34 cellular contexts compared by ENCODE assay signal in the genomic region with DNA sequence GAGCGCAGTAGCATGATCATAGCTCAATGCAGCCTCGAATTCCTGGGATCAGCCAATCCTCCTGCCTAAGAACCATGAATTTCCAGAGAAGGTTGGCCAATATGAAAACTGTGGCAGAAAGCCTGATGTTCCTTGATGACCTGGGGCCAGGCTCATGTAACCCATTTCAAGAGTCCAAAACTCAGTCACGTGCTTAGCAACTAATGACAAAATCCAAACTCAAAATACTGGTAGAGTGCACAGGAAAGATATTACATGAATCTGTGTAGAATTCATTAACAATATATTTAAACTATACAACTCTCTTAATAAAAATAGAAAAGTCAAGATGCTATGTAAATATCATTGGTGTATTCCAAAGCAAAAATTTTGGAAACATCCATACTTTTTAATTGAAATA.
"Had no signal": no experiment of that assay in that cellular context is flagged by ENCODE, and none has a peak within 500 bp of the region (broad histone marks: within the 10 kb centered on the region; RNA-seq: fewer than 3 reads in every experiment).

No MANE protein-coding gene starts in this region.

- H3K36me3 ChIP-seq: adrenal gland, ascending aorta, brain microvascular endothelial cell, breast epithelium, cardiac muscle cell had no signal

- H3K4me3 ChIP-seq: adrenal gland, ascending aorta, body of pancreas, breast epithelium, cardiac muscle cell had no signal

- DNase-seq: activated effector memory CD4-positive, alpha-beta T cell treated with anti-CD3 and anti-CD28 coated beads, Interleukin-2, amount 50 U/mL, for 16 hours; activated effector memory CD4-positive, alpha-beta T cell treated with Interleukin-2 at 50 U/mL for 16 hours; activated gamma-delta T cell; activated gamma-delta T cell treated with Interleukin-2 at 50 U/mL for 16 hours; activated naive CD4-positive, alpha-beta T cell; activated naive CD4-positive, alpha-beta T cell treated with anti-CD3 and anti-CD28 coated beads for 36 hours; activated naive CD4-positive, alpha-beta T cell treated with anti-CD3 and anti-CD28 coated beads, Interleukin-2, amount 10 ng/mL, durations not matched to agents 7 days and 5 days; activated naive CD4-positive, alpha-beta T cell treated with anti-CD3 and anti-CD28 coated beads, Interleukin-2, amount 50 U/mL, for 16 hours; activated naive CD4-positive, alpha-beta T cell treated with Interleukin-2 at 50 U/mL for 16 hours; activated naive CD8-positive, alpha-beta T cell treated with anti-CD3 and anti-CD28 coated beads for 36 hours; activated naive CD8-positive, alpha-beta T cell treated with anti-CD3 and anti-CD28 coated beads, Interleukin-2, amount 10 ng/mL, durations not matched to agents 7 days and 5 days; activated naive CD8-positive, alpha-beta T cell treated with anti-CD3 and anti-CD28 coated beads, Interleukin-2, amount 50 U/mL, for 24 hours; activated T-cell treated with anti-CD3 and anti-CD28 coated beads, Interleukin-2, amount 50 U/mL, for 1 hour; activated T-cell treated with anti-CD3 and anti-CD28 coated beads, Interleukin-2, amount 50 U/mL, for 24 hours; activated T-cell treated with anti-CD3 and anti-CD28 coated beads, Interleukin-2, amount 50 U/mL, for 4 hours; activated T-cell treated with anti-CD3 and anti-CD28 coated beads, Interleukin-2, amount 50 U/mL, for 48 hours; activated T-cell treated with anti-CD3 and anti-CD28 coated beads, Interleukin-2, amount 50 U/mL, for 72 hours; adrenal gland; amniotic stem cell; amygdala; anterior cingulate cortex; aorta; body of pancreas; brain microvascular endothelial cell; caudate nucleus; central memory CD4-positive, alpha-beta T cell; cerebellar nuclear complex had no signal

- ATAC-seq: activated naive CD4-positive, alpha-beta T cell treated with anti-CD3 and anti-CD28 coated beads, Interleukin-2, amount 50 U/mL, for 72 hours; activated naive CD8-positive, alpha-beta T cell treated with anti-CD3 and anti-CD28 coated beads, Interleukin-2, amount 50 U/mL, for 24 hours; activated T-cell treated with anti-CD3 and anti-CD28 coated beads, Interleukin-2, amount 50 U/mL, for 4 hours; activated T-cell treated with anti-CD3 and anti-CD28 coated beads, Interleukin-2, amount 50 U/mL, for 72 hours; activated T-helper 17 cell treated with anti-CD3 and anti-CD28 coated beads, Interleukin-2, amount 50 U/mL, for 72 hours; body of pancreas had no signal

- H3K27ac ChIP-seq: adrenal gland, ascending aorta, body of pancreas, brain microvascular endothelial cell, breast epithelium, cardiac muscle cell had no signal

- H3K4me1 ChIP-seq: adrenal gland, body of pancreas, breast epithelium had no signal

- FAIRE-seq: astrocyte, bronchial epithelial cell had no signal

- H3K27me3 ChIP-seq: adrenal gland, ascending aorta, body of pancreas, brain microvascular endothelial cell, breast epithelium, cardiac muscle cell had no signal

- H3K9me3 ChIP-seq: adrenal gland, ascending aorta, body of pancreas, breast epithelium had no signal
